In genomic region chr15:63502843-63503738, GRCh38 we compare ENCODE assay signal across 8 cellular contexts. TPM values are rescaled to one million over a fixed set of nuclear protein-coding genes. Genes with fewer than 3 reads are reported as not detected.
DNase-seq lines count a peak whose midpoint lies in the region; ATAC-seq and TF ChIP-seq lines count a peak whose summit lies in the region.

No MANE protein-coding gene starts in this region.

- no peaks in the 10 kb centered on the region for H3K27me3 ChIP-seq in OCI-LY3 (ENCODE audit: low read depth, low read length)
- no peaks in the 10 kb centered on the region for H3K27me3 ChIP-seq in fibroblast of lung (ENCODE audit: control insufficient read depth, insufficient read depth, low read length)
- no peaks in the 10 kb centered on the region for H3K27me3 ChIP-seq in stomach

- H3K4me1 ChIP-seq in OCI-LY3 (ENCODE audit: low read length): peaks cover 65% of the 10 kb centered on the region
- peaks cover 26% of the 10 kb centered on the region for H3K4me1 ChIP-seq in fibroblast of lung (ENCODE audit: control insufficient read depth, extremely low read depth, insufficient read depth, low read length)
- peaks cover 43 to 83% (median 74%) of the 10 kb centered on the region in 4 donors for H3K4me1 ChIP-seq in stomach

- no peak for TF ChIP-seq EP300 in stomach (IDR thresholded peaks at IDR 0.05)

- TF ChIP-seq POLR2A in GM18505 (IDR thresholded peaks at IDR 0.05; ENCODE audit: borderline replicate concordance, extremely low read depth, insufficient read depth, insufficient read length): peak; percentile 64
- peak in 1 of 4 donors; percentile 67 for TF ChIP-seq POLR2A in stomach (IDR thresholded peaks at IDR 0.05)

- H3K4me3 ChIP-seq in OCI-LY3 (ENCODE audit: low read length): peak overlapping the region; percentile 82
- H3K4me3 ChIP-seq in fibroblast of lung (replicated peaks in 1 of 4; ENCODE audit: control extremely low read depth in 1 of 4, insufficient read depth in 1 of 4, low read depth in 3 of 4, low read length in 4 of 4): peak overlapping the region; percentile 56 to 79 (median 65)
- peak overlapping the region; percentile 82 to 88 (median 86) for H3K4me3 ChIP-seq in stomach

- no peaks in the 10 kb centered on the region for H3K27me3 Mint-ChIP-seq in activated T-cell treated with anti-CD3 and anti-CD28 coated beads, Interleukin-2, amount 50 U/mL, for 4 hours (ENCODE audit: low read depth)
- peaks cover 7% of the 10 kb centered on the region for H3K27me3 Mint-ChIP-seq in nephron (ENCODE audit: low read depth)

- intact Hi-C loops in stomach (cut with DNase I; ENCODE audit: low total_unique reads): no loop called here

- peak overlapping the region; percentile 94 for H3K4me2 ChIP-seq in OCI-LY3 (ENCODE audit: low read length)
- H3K4me2 ChIP-seq in fibroblast of lung (ENCODE audit: extremely low read depth, insufficient read depth, low read length): peak overlapping the region; percentile 95

- no peaks in the 10 kb centered on the region for H3K36me3 Mint-ChIP-seq in activated T-cell treated with anti-CD3 and anti-CD28 coated beads, Interleukin-2, amount 50 U/mL, for 4 hours (ENCODE audit: insufficient read depth)
- H3K36me3 Mint-ChIP-seq in nephron (ENCODE audit: low read depth): no peaks in the 10 kb centered on the region

- peak overlapping the region; percentile 78 to 92 (median 80) for H3K27ac Mint-ChIP-seq in nephron

- H3K27ac ChIP-seq in OCI-LY3 (ENCODE audit: low read length) (peak overlapping the region; percentile 89), fibroblast of lung (ENCODE audit: insufficient read depth, low read length) (peak overlapping the region; percentile 99), stomach (peak overlapping the region; percentile 96 to 100 (median 98))

- 5 to 17% (median 9%) methylated on average over 34 of the region's 34 CpGs for whole genome bisulfite sequencing in stomach, 5 donors

- peaks cover 3% of the 10 kb centered on the region for H3K36me3 ChIP-seq in OCI-LY3 (replicated peaks; ENCODE audit: low read depth, low read length)
- H3K36me3 ChIP-seq in fibroblast of lung (ENCODE audit: control insufficient read depth, insufficient read depth, low read length): no peaks in the 10 kb centered on the region
- H3K36me3 ChIP-seq in stomach: no peaks in the 10 kb centered on the region

- H3K4me3 Mint-ChIP-seq in activated T-cell treated with anti-CD3 and anti-CD28 coated beads, Interleukin-2, amount 50 U/mL, for 4 hours: peak overlapping the region; percentile 83
- peak overlapping the region; percentile 80 to 86 (median 83) for H3K4me3 Mint-ChIP-seq in nephron

- peak overlapping the region; percentile 92 for H3K9ac ChIP-seq in OCI-LY3 (ENCODE audit: low read length)
- H3K9ac ChIP-seq in fibroblast of lung (ENCODE audit: insufficient read depth, low read length): peak overlapping the region; percentile 94

- peaks cover 25% of the 10 kb centered on the region for H4K20me1 ChIP-seq in OCI-LY3 (ENCODE audit: insufficient read depth, low read length)
- H4K20me1 ChIP-seq in fibroblast of lung (ENCODE audit: control insufficient read depth, extremely low read depth, insufficient read depth, low read length): no peaks in the 10 kb centered on the region

- TF ChIP-seq CTCF in OCI-LY3 (IDR thresholded peaks at IDR 0.05; ENCODE audit: low read depth, low read length) (no peak), fibroblast of lung (conservative IDR thresholded peaks at IDR 0.05 in 1 of 2, IDR thresholded peaks at IDR 0.05 in 1 of 2; ENCODE audit: low read depth in 1 of 2, low read length in 2 of 2) (peak in 1 of 2 donors; percentile 1), nephron (IDR thresholded peaks at IDR 0.05; ENCODE audit: unreplicated experiment in 3 of 3) (no peak), stomach (IDR thresholded peaks at IDR 0.05) (peak in 1 of 7 experiments; percentile 8)

- peaks cover 42% of the 10 kb centered on the region for H3K79me2 ChIP-seq in OCI-LY3 (ENCODE audit: low read length)
- H3K79me2 ChIP-seq in fibroblast of lung (ENCODE audit: control insufficient read depth, insufficient read depth, low read length): peaks cover 30% of the 10 kb centered on the region

- H3K9me3 ChIP-seq in OCI-LY3 (ENCODE audit: insufficient read depth, low read length) (no peaks in the 10 kb centered on the region), fibroblast of lung (ENCODE audit: control insufficient read depth, insufficient read depth, low read depth, low read length) (no peaks in the 10 kb centered on the region), stomach (no peaks in the 10 kb centered on the region)

- H2AFZ ChIP-seq in OCI-LY3 (ENCODE audit: low read depth, low read length): no peak overlapping the region; the same call in 1 of the 2 replicates
- H2AFZ ChIP-seq in fibroblast of lung (ENCODE audit: low read length): no peak overlapping the region

- no peaks in the 10 kb centered on the region for H3K9me3 Mint-ChIP-seq in activated T-cell treated with anti-CD3 and anti-CD28 coated beads, Interleukin-2, amount 50 U/mL, for 4 hours
- H3K9me3 Mint-ChIP-seq in nephron: no peaks in the 10 kb centered on the region

- peaks cover 75% of the 10 kb centered on the region for H3K4me1 Mint-ChIP-seq in activated T-cell treated with anti-CD3 and anti-CD28 coated beads, Interleukin-2, amount 50 U/mL, for 4 hours (ENCODE audit: low read depth)
- peaks cover 60% of the 10 kb centered on the region for H3K4me1 Mint-ChIP-seq in nephron

- peak; percentile 59 for DNase-seq in activated T-cell treated with anti-CD3 and anti-CD28 coated beads, Interleukin-2, amount 50 U/mL, for 4 hours
- DNase-seq in fibroblast of lung (ENCODE audit: low read depth in 2 of 2): peak; percentile 92 to 97
- peak; percentile 96 for DNase-seq in stomach
- DNase-seq in NCI-H345 (lab: John Stamatoyannopoulos, UW): no peak

- ATAC-seq in GM18505 (IDR thresholded peaks at IDR 0.05; ENCODE audit: unreplicated experiment): no peak
- ATAC-seq in HG02943 (IDR thresholded peaks at IDR 0.05; ENCODE audit: low read depth, unreplicated experiment): peak; percentile 52
- peak; percentile 9 to 23 for ATAC-seq in activated T-cell treated with anti-CD3 and anti-CD28 coated beads, Interleukin-2, amount 50 U/mL, for 4 hours

RNA-seq across cellular contexts. Expression of gene USP3, which starts 1.3 kb away (rescaled TPM):
- total RNA-seq in activated T-cell treated with anti-CD3 and anti-CD28 coated beads, Interleukin-2, amount 50 U/mL, for 4 hours: 10 to 100 TPM; 34.2 to 40.9 (median 35.5) TPM
- total RNA-seq in fibroblast of lung (48.5 and 55.5 TPM in 2 replicates), stomach (100 to 1,000 TPM in 2 of 5 donors, 10 to 100 TPM in 3; 10.5 to 174 (median 68.7) TPM)
- polyA plus RNA-seq in fibroblast of lung (19.9 and 21.3 TPM in 2 replicates), stomach (10 to 100 TPM; 20.8 to 27.3 (median 25.7) TPM)
- polyA plus RNA-seq in fibroblast of lung (2012): 18.4 and 21.1 TPM in 2 replicates
- 18.3 and 53.6 TPM in 2 replicates for polyA minus RNA-seq in fibroblast of lung (ENCODE audit: low replicate concordance)
